9 cellular contexts compared by ENCODE assay signal in genomic region chr19:58058428-58058827, GRCh38. TPM values are rescaled to one million over a fixed set of nuclear protein-coding genes. Genes with fewer than 3 reads are reported as not detected.
DNase-seq lines count a peak whose midpoint lies in the region; ATAC-seq and TF ChIP-seq lines count a peak whose summit lies in the region.
"Had no signal": no experiment of that assay in that cellular context is flagged by ENCODE, and none has a peak within 500 bp of the region (broad histone marks: within the 10 kb centered on the region; RNA-seq: fewer than 3 reads in every experiment).

No MANE protein-coding gene starts in this region.

- H3K36me3 ChIP-seq in GM23248 (ENCODE audit: low read depth) = no peaks in the 10 kb centered on the region
- no peaks in the 10 kb centered on the region for H3K36me3 ChIP-seq in body of pancreas (replicated peaks in 1 of 2; ENCODE audit: insufficient read depth in 1 of 2, low read depth in 2 of 2)
- H3K36me3 ChIP-seq in mesendoderm (ENCODE audit: control insufficient read depth, insufficient read depth, low read length) = no peaks in the 10 kb centered on the region

- H3K4me2 ChIP-seq in GM23248 (ENCODE audit: unreplicated experiment) (peak overlapping the region; percentile 77), mesendoderm (ENCODE audit: low read length) (no peak overlapping the region)

- H3K9ac ChIP-seq in GM23248 (peak overlapping the region; percentile 85), mesendoderm (ENCODE audit: low read length) (peak overlapping the region; percentile 64)

- H3K4me3 ChIP-seq in GM23248 (peak overlapping the region; percentile 71), body of pancreas (no peak overlapping the region), mesendoderm (ENCODE audit: low read length) (no peak overlapping the region)

- ATAC-seq in body of pancreas (no peak), HG02798 (IDR thresholded peaks at IDR 0.05; ENCODE audit: poor library complexity, unreplicated experiment) (no peak)
- no peak for ATAC-seq in stimulated activated effector memory CD8-positive, alpha-beta T cell treated with anti-CD3 and anti-CD28 coated beads, Interleukin-12 subunit alpha, Interleukin-12 subunit beta, amount 100 ng/mL, for 72 hours

- H3K9me3 ChIP-seq in GM23248 (ENCODE audit: low read depth) (no peaks in the 10 kb centered on the region), body of pancreas (peaks cover 0 to 25% (median 0%) of the 10 kb centered on the region in 3 donors)

- H4K20me1 ChIP-seq in GM23248 (ENCODE audit: insufficient read depth) = no peaks in the 10 kb centered on the region

- H3K27ac ChIP-seq in GM23248 (peak overlapping the region; percentile 71), body of pancreas (peak overlapping the region in 3 of 4 donors; percentile 55 to 90 (median 89)), mesendoderm (ENCODE audit: low read depth, low read length) (no peak overlapping the region)

- DNase-seq in GM23248 = no peak
- DNase-seq in body of pancreas = no peak
- no peak for DNase-seq in mesendoderm
- no peak for DNase-seq in stimulated activated effector memory CD8-positive, alpha-beta T cell treated with anti-CD3 and anti-CD28 coated beads, Interleukin-12 subunit alpha, Interleukin-12 subunit beta, amount 100 ng/mL, for 72 hours (ENCODE audit: low spot score in 2 of 2)
- DNase-seq in ureter (ENCODE audit: low spot score) = no peak
- no peak for DNase-seq in NCI-H146 (lab: John Stamatoyannopoulos, UW)
- DNase-seq in SHP77 (lab: John Stamatoyannopoulos, UW) = no peak

- H3K23ac ChIP-seq in mesendoderm (ENCODE audit: low read length) = no peak overlapping the region

- H3K36me3 Mint-ChIP-seq in stimulated activated effector memory CD8-positive, alpha-beta T cell treated with anti-CD3 and anti-CD28 coated beads, Interleukin-12 subunit alpha, Interleukin-12 subunit beta, amount 100 ng/mL, for 72 hours = no peaks in the 10 kb centered on the region

- H3K79me2 ChIP-seq in GM23248 (ENCODE audit: insufficient read depth) (no peaks in the 10 kb centered on the region), mesendoderm (ENCODE audit: control insufficient read depth, insufficient read depth, low read length) (no peaks in the 10 kb centered on the region)

- H3K9me2 ChIP-seq in GM23248 (ENCODE audit: insufficient read depth) = no peaks in the 10 kb centered on the region

- H3K27me3 ChIP-seq in GM23248 (replicated peaks; ENCODE audit: insufficient read depth) = no peaks in the 10 kb centered on the region
- no peaks in the 10 kb centered on the region for H3K27me3 ChIP-seq in body of pancreas
- no peaks in the 10 kb centered on the region for H3K27me3 ChIP-seq in mesendoderm (ENCODE audit: insufficient read depth, low read length, poor library complexity)

- H4K8ac ChIP-seq in mesendoderm (ENCODE audit: low read depth, low read length) = no peak overlapping the region

- H3K56ac ChIP-seq in mesendoderm (ENCODE audit: low read length) = peak overlapping the region; percentile 87

- no peaks in the 10 kb centered on the region for H3K79me1 ChIP-seq in mesendoderm (ENCODE audit: low read length)

- peaks cover 11% of the 10 kb centered on the region for H3K4me1 Mint-ChIP-seq in stimulated activated effector memory CD8-positive, alpha-beta T cell treated with anti-CD3 and anti-CD28 coated beads, Interleukin-12 subunit alpha, Interleukin-12 subunit beta, amount 100 ng/mL, for 72 hours

- peaks cover 16% of the 10 kb centered on the region for H3K9me3 Mint-ChIP-seq in stimulated activated effector memory CD8-positive, alpha-beta T cell treated with anti-CD3 and anti-CD28 coated beads, Interleukin-12 subunit alpha, Interleukin-12 subunit beta, amount 100 ng/mL, for 72 hours

- H3K18ac ChIP-seq in mesendoderm (ENCODE audit: low read length) = no peak overlapping the region

- TF ChIP-seq CTCF in body of pancreas (IDR thresholded peaks at IDR 0.05) = no peak

- peak overlapping the region; percentile 30 for H3K4me3 Mint-ChIP-seq in stimulated activated effector memory CD8-positive, alpha-beta T cell treated with anti-CD3 and anti-CD28 coated beads, Interleukin-12 subunit alpha, Interleukin-12 subunit beta, amount 100 ng/mL, for 72 hours

- H2BK5ac ChIP-seq in mesendoderm (ENCODE audit: low read length) = no peak overlapping the region

- H3K4me1 ChIP-seq in GM23248 (ENCODE audit: insufficient read depth) (no peaks in the 10 kb centered on the region), body of pancreas (peaks cover 7% of the 10 kb centered on the region), mesendoderm (ENCODE audit: control insufficient read depth, low read depth, low read length) (no peaks in the 10 kb centered on the region)

- no peak overlapping the region for H2BK15ac ChIP-seq in mesendoderm (replicated peaks; ENCODE audit: low read depth)

- no peak overlapping the region for H2AK5ac ChIP-seq in mesendoderm (ENCODE audit: low read length)

- peak overlapping the region; percentile 97 for H2AFZ ChIP-seq in GM23248

- intact Hi-C loops in body of pancreas (cut with DNase I) = no loop called here

- no peak overlapping the region for H3K27ac Mint-ChIP-seq in stimulated activated effector memory CD8-positive, alpha-beta T cell treated with anti-CD3 and anti-CD28 coated beads, Interleukin-12 subunit alpha, Interleukin-12 subunit beta, amount 100 ng/mL, for 72 hours

- WGBS in GM23248 (ENCODE audit: low coverage in 1 of 2, low lambda C conversion rate in 2 of 2, missing lambda C conversion rate in 2 of 2), 2 experiments = 89 to 95% methylated on average over 13 of the region's 13 CpGs
- whole genome bisulfite sequencing in body of pancreas, 2 donors = 91 to 94% methylated on average over 13 of the region's 13 CpGs
- no CpG with 5 or more reads among the region's 13 CpGs for WGBS in mesendoderm (ENCODE audit: extremely low coverage, insufficient coverage, low lambda C conversion rate)

- no peak overlapping the region for H3K4ac ChIP-seq in mesendoderm (ENCODE audit: low read depth, low read length)

- H3F3A ChIP-seq in GM23248 (ENCODE audit: insufficient read depth) = no peaks in the 10 kb centered on the region

- TF ChIP-seq POLR2A in body of pancreas (IDR thresholded peaks at IDR 0.05) = no peak

- peak overlapping the region; percentile 5 for H4K5ac ChIP-seq in mesendoderm (ENCODE audit: low read length)

- in situ Hi-C loops in GM23248 (cut with MboI) = no loop called here

- no peak overlapping the region for H2BK120ac ChIP-seq in mesendoderm (ENCODE audit: low read depth, low read length)

RNA-seq across cellular contexts. Expression of gene ZNF135, which starts 0.7 kb away (rescaled TPM):
- total RNA-seq in GM23248 (2014; rRNA removed; shearing (Covaris generic)) = 5.1 and 6.4 TPM in 2 replicates
- polyA plus RNA-seq in GM23248 (2016; fragmentation: Nextera tagmentation; extraction: Ambion mirVana) = 4.6 and 4.9 TPM in 2 replicates
- total RNA-seq in body of pancreas = 1 to 10 TPM; 3.9 to 4.9 TPM
- 4.1 TPM for polyA plus RNA-seq in mesendoderm (2013, experiment 1 of 2)
- polyA plus RNA-seq in mesendoderm (2013, experiment 2 of 2) = 4.6 TPM
- total RNA-seq in ureter = 14.1 TPM

RNA-seq across cellular contexts. Expression of gene ZSCAN1, which starts 24.6 kb away (rescaled TPM):
- not detected in 2 replicates for total RNA-seq in GM23248 (2014; rRNA removed; shearing (Covaris generic))
- 0.27 and 0.39 TPM in 2 replicates for polyA plus RNA-seq in GM23248 (2016; fragmentation: Nextera tagmentation; extraction: Ambion mirVana)
- total RNA-seq in body of pancreas (not detected), ureter (2.3 TPM)
- polyA plus RNA-seq in mesendoderm (2013, experiment 1 of 2) = 0.59 TPM
- 0.91 TPM for polyA plus RNA-seq in mesendoderm (2013, experiment 2 of 2)
- total RNA-seq: activated CD8-positive, alpha-beta memory T cell treated with anti-CD3 and anti-CD28 coated beads, Interleukin-2, amount 10 ng/mL, durations not matched to agents 7 days and 5 days had no signal

RNA-seq across cellular contexts. Expression of gene ZSCAN18, which starts 39.6 kb away (rescaled TPM):
- total RNA-seq in GM23248 (2014; rRNA removed; shearing (Covaris generic)) = 47.8 and 52.6 TPM in 2 replicates
- 19.0 and 21.8 TPM in 2 replicates for polyA plus RNA-seq in GM23248 (2016; fragmentation: Nextera tagmentation; extraction: Ambion mirVana)
- total RNA-seq in body of pancreas = 10 to 100 TPM; 37.4 to 43.2 TPM
- polyA plus RNA-seq in mesendoderm (2013, experiment 1 of 2) = 16.2 TPM
- 17.3 TPM for polyA plus RNA-seq in mesendoderm (2013, experiment 2 of 2)
- 109 TPM for total RNA-seq in ureter

RNA-seq across cellular contexts. Expression of gene ZNF606, which starts 55.8 kb away (rescaled TPM):
- 15.0 and 17.2 TPM in 2 replicates for total RNA-seq in GM23248 (2014; rRNA removed; shearing (Covaris generic))
- 8.0 and 8.1 TPM in 2 replicates for polyA plus RNA-seq in GM23248 (2016; fragmentation: Nextera tagmentation; extraction: Ambion mirVana)
- 10 to 100 TPM; 11.7 to 21.4 TPM for total RNA-seq in body of pancreas
- polyA plus RNA-seq in mesendoderm (2013, experiment 1 of 2) = 7.3 TPM
- 7.6 TPM for polyA plus RNA-seq in mesendoderm (2013, experiment 2 of 2)
- 28.1 TPM for total RNA-seq in ureter
